Comparison of ENCODE assay signal across 15 cellular contexts in the genomic region with DNA sequence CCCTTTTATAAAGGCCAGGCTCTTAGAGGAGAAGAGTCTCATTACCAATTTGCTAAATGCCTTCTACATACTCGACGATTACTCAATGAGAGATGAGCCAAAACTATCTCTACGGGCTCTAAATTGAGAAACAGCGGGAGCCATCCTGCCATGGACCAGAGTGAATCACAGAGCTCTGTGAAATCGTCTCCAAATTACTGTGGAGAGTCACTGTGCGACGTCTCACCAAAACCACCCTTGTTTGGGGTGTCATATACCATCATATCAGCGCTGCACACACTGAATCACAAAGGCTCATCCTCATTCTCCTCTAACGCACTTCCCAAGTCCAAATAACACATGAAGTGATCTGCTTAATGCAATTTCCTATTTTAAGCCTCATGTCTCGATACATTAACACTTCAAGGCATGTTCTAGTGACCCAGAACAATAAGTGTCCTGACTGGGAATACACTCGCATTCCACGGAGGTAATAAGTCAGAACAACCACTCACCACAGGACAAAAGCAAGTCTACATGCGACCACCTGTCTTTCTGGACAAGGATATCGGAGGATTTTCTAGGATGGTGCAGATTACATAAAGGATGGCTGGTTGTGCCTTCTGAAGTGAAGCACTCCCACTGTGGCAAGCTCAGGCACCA. TPM values are rescaled to one million over a fixed set of nuclear protein-coding genes. Genes with fewer than 3 reads are reported as not detected.
DNase-seq lines count a peak whose midpoint lies in the region; ATAC-seq and TF ChIP-seq lines count a peak whose summit lies in the region.
"Had no signal": no experiment of that assay in that cellular context is flagged by ENCODE, and none has a peak within 500 bp of the region (broad histone marks: within the 10 kb centered on the region; RNA-seq: fewer than 3 reads in every experiment).

No MANE protein-coding gene starts in this region.

- H3K4me1 ChIP-seq in HUES64 (ENCODE audit: insufficient read depth, low read length) (no peaks in the 10 kb centered on the region; the same call in 1 of the 2 replicates), mesenchymal stem cell (ENCODE audit: control insufficient read depth, insufficient read depth, low read depth, low read length) (peaks cover 11% of the 10 kb centered on the region), suprapubic skin (peaks cover 32% of the 10 kb centered on the region)

- H3K79me1 ChIP-seq in mesenchymal stem cell (replicated peaks; ENCODE audit: low read length, poor library complexity, severe bottlenecking) = no peaks in the 10 kb centered on the region

- TF ChIP-seq EP300 in suprapubic skin (IDR thresholded peaks at IDR 0.05) = no peak

- no peak overlapping the region for H3K23ac ChIP-seq in mesenchymal stem cell (ENCODE audit: low read length in 2 of 2)

- H2BK5ac ChIP-seq in mesenchymal stem cell (ENCODE audit: low read depth, low read length, poor library complexity, severe bottlenecking) = no peak overlapping the region

- H3K9me3 Mint-ChIP-seq in activated CD8-positive, alpha-beta T cell treated with anti-CD3 and anti-CD28 coated beads for 36 hours = no peaks in the 10 kb centered on the region
- H3K9me3 Mint-ChIP-seq: CD8-positive, alpha-beta memory T cell; stimulated activated naive CD8-positive, alpha-beta T cell treated with anti-CD3 and anti-CD28 coated beads, Interleukin-15, Interleukin-2, amounts not matched to agents 100 ng/mL and 50 ng/mL, for 24 hours had no signal

- H3K4me3 Mint-ChIP-seq in activated CD8-positive, alpha-beta T cell treated with anti-CD3 and anti-CD28 coated beads for 36 hours = no peak overlapping the region
- H3K4me3 Mint-ChIP-seq: activated CD4-positive, alpha-beta T cell treated with anti-CD3 and anti-CD28 coated beads for 36 hours; CD8-positive, alpha-beta memory T cell; stimulated activated naive CD8-positive, alpha-beta T cell treated with anti-CD3 and anti-CD28 coated beads, Interleukin-15, Interleukin-2, amounts not matched to agents 100 ng/mL and 50 ng/mL, for 24 hours had no signal

- H3K27ac ChIP-seq in HUES64 (ENCODE audit: low read depth, low read length) = no peak overlapping the region
- H3K27ac ChIP-seq in mesenchymal stem cell (ENCODE audit: low read length, poor library complexity, severe bottlenecking) = no peak overlapping the region
- H3K27ac ChIP-seq in suprapubic skin = peak overlapping the region; percentile 85

- TF ChIP-seq CTCF in cardiac fibroblast (IDR thresholded peaks at IDR 0.05; ENCODE audit: low read depth, low read length) = no peak
- no peak for TF ChIP-seq CTCF in suprapubic skin (IDR thresholded peaks at IDR 0.05)
- no peak for TF ChIP-seq CTCF in activated CD8-positive, alpha-beta T cell treated with anti-CD3 and anti-CD28 coated beads for 36 hours (IDR thresholded peaks at IDR 0.05)

- no peak for ATAC-seq in activated CD8-positive, alpha-beta T cell treated with anti-CD3 and anti-CD28 coated beads for 36 hours
- ATAC-seq in GM18873 (IDR thresholded peaks at IDR 0.05; ENCODE audit: low FRiP score, unreplicated experiment) = no peak
- ATAC-seq: activated CD4-positive, alpha-beta T cell treated with anti-CD3 and anti-CD28 coated beads for 36 hours had no signal

- H3K14ac ChIP-seq in mesenchymal stem cell (ENCODE audit: low read length in 2 of 2) = no peak overlapping the region

- H3K4me1 Mint-ChIP-seq in activated CD8-positive, alpha-beta T cell treated with anti-CD3 and anti-CD28 coated beads for 36 hours (ENCODE audit: low read depth) = no peaks in the 10 kb centered on the region
- H3K4me1 Mint-ChIP-seq: activated CD4-positive, alpha-beta T cell treated with anti-CD3 and anti-CD28 coated beads for 36 hours; CD8-positive, alpha-beta memory T cell had no signal

- no peak overlapping the region for H2AFZ ChIP-seq in mesenchymal stem cell (ENCODE audit: low read depth, low read length)

- H2AK5ac ChIP-seq in mesenchymal stem cell (ENCODE audit: low read length, severe bottlenecking) = no peak overlapping the region

- H3K36me3 ChIP-seq in HUES64 (ENCODE audit: insufficient read depth, low read length) (peaks cover 11% of the 10 kb centered on the region; the same call in 1 of the 2 replicates), mesenchymal stem cell (ENCODE audit: control insufficient read depth in 1 of 2, insufficient read depth in 2 of 2, low read depth in 1 of 2, low read length in 2 of 2) (peaks cover 3 to 35% of the 10 kb centered on the region in 2 experiments), suprapubic skin (peaks cover 23% of the 10 kb centered on the region)

- intact Hi-C loops in activated CD8-positive, alpha-beta T cell treated with anti-CD3 and anti-CD28 coated beads for 36 hours (cut with micrococcal nuclease) = no loop called here

- no peaks in the 10 kb centered on the region for H3K36me3 Mint-ChIP-seq in activated CD8-positive, alpha-beta T cell treated with anti-CD3 and anti-CD28 coated beads for 36 hours (ENCODE audit: low read depth)

- no peak overlapping the region for H3K4ac ChIP-seq in mesenchymal stem cell (ENCODE audit: low read depth in 1 of 2, low read length in 2 of 2)

- H3K4me3 ChIP-seq in HUES64 (ENCODE audit: low read length) (no peak overlapping the region), cardiac fibroblast (replicated peaks in 1 of 2; ENCODE audit: low read depth in 2 of 2, low read length in 2 of 2) (no peak overlapping the region), mesenchymal stem cell (ENCODE audit: insufficient read depth in 1 of 2, low read depth in 1 of 2, low read length in 2 of 2) (peak overlapping the region in 1 of 2 experiments; percentile 4), suprapubic skin (no peak overlapping the region)

- DNase-seq in cardiac fibroblast (ENCODE audit: low read depth in 2 of 2) = peak; percentile 40 to 85
- no peak for DNase-seq in mesenchymal stem cell
- no peak for DNase-seq in suprapubic skin (ENCODE audit: low spot score in 2 of 2)
- DNase-seq in activated CD8-positive, alpha-beta T cell treated with anti-CD3 and anti-CD28 coated beads for 36 hours = no peak
- no peak for DNase-seq in stimulated activated CD4-positive, alpha-beta T cell treated with anti-CD3 and anti-CD28 coated beads, Interleukin-2, amount 100 ng/mL, for 24 hours
- DNase-seq: activated CD4-positive, alpha-beta T cell treated with anti-CD3 and anti-CD28 coated beads for 36 hours; CD8-positive, alpha-beta memory T cell; KBM-7; kidney; NCI-H2029; NK-92 treated with Interleukin-12 subunit alpha and Interleukin-12 subunit beta, amount 100 ng/mL, for 24 hours; stimulated activated CD4-positive, alpha-beta T cell treated with anti-CD3 and anti-CD28 coated beads, Interleukin-4, amount 100 ng/mL, for 4 hours had no signal

- no peak overlapping the region for H3K27ac Mint-ChIP-seq in activated CD8-positive, alpha-beta T cell treated with anti-CD3 and anti-CD28 coated beads for 36 hours
- H3K27ac Mint-ChIP-seq: activated CD4-positive, alpha-beta T cell treated with anti-CD3 and anti-CD28 coated beads for 36 hours; stimulated activated naive CD8-positive, alpha-beta T cell treated with anti-CD3 and anti-CD28 coated beads, Interleukin-15, Interleukin-2, amounts not matched to agents 100 ng/mL and 50 ng/mL, for 24 hours had no signal

- H3K9me3 ChIP-seq in HUES64 (ENCODE audit: insufficient read depth, low read depth, low read length) (no peaks in the 10 kb centered on the region), mesenchymal stem cell (ENCODE audit: control insufficient read depth, low read length) (no peaks in the 10 kb centered on the region), suprapubic skin (no peaks in the 10 kb centered on the region)

- H3K27me3 ChIP-seq in HUES64 (ENCODE audit: insufficient read depth, low read length) (no peaks in the 10 kb centered on the region), mesenchymal stem cell (ENCODE audit: control insufficient read depth in 1 of 2, insufficient read depth in 1 of 2, low read length in 2 of 2) (no peaks in the 10 kb centered on the region), suprapubic skin (no peaks in the 10 kb centered on the region)

- POLR2A ChIA-PET in activated CD8-positive, alpha-beta T cell treated with anti-CD3 and anti-CD28 coated beads for 36 hours (lab: Charles Lee) = interaction anchor here (0.9 kb wide), 1 partner anchor 9 kb away, joined by 3 read pairs; no protein-coding TSS in a partner anchor

- peak overlapping the region in 1 of 2 experiments; percentile 26 for H2BK12ac ChIP-seq in mesenchymal stem cell (ENCODE audit: low read length in 2 of 2)

- no peak overlapping the region for H2BK120ac ChIP-seq in mesenchymal stem cell (ENCODE audit: low read depth, low read length)

- H3K4me2 ChIP-seq in mesenchymal stem cell (ENCODE audit: low read length, poor library complexity, severe bottlenecking) = no peak overlapping the region

- no peak overlapping the region for H3K18ac ChIP-seq in mesenchymal stem cell (ENCODE audit: low read depth in 1 of 2, low read length in 2 of 2)

- H3K9ac ChIP-seq in HUES64 (ENCODE audit: low read depth, low read length) (0 out of 2 replicates have a peak overlapping the region, but pooled peaks have one; percentile 7), mesenchymal stem cell (ENCODE audit: low read length) (peak overlapping the region; percentile 69)

- no peaks in the 10 kb centered on the region for H3K27me3 Mint-ChIP-seq in activated CD8-positive, alpha-beta T cell treated with anti-CD3 and anti-CD28 coated beads for 36 hours
- H3K27me3 Mint-ChIP-seq: activated CD4-positive, alpha-beta T cell treated with anti-CD3 and anti-CD28 coated beads for 36 hours; stimulated activated naive CD8-positive, alpha-beta T cell treated with anti-CD3 and anti-CD28 coated beads, Interleukin-15, Interleukin-2, amounts not matched to agents 100 ng/mL and 50 ng/mL, for 24 hours had no signal

- H4K91ac ChIP-seq in mesenchymal stem cell (ENCODE audit: low read length) = no peak overlapping the region

- TF ChIP-seq POLR2A in suprapubic skin (IDR thresholded peaks at IDR 0.05) = no peak

- no peak overlapping the region for H4K8ac ChIP-seq in mesenchymal stem cell (ENCODE audit: low read length)

- WGBS in HUES64 = 94% methylated on average over 14 of the region's 14 CpGs
- WGBS in mesenchymal stem cell = 96% methylated on average over 14 of the region's 14 CpGs
- 80% methylated on average over 14 of the region's 14 CpGs for WGBS in suprapubic skin

- H2BK15ac ChIP-seq in mesenchymal stem cell (ENCODE audit: low read depth, poor library complexity, severe bottlenecking) = no peak overlapping the region

- CTCF ChIA-PET in activated CD8-positive, alpha-beta T cell treated with anti-CD3 and anti-CD28 coated beads for 36 hours (lab: Charles Lee) = interaction anchor here (1.5 kb wide), 1 partner anchor 48 kb away, joined by 3 read pairs; no protein-coding TSS in a partner anchor

RNA-seq across cellular contexts. Expression of a gene that starts 44.4 kb away (rescaled TPM):
- 13.3 TPM for polyA plus RNA-seq in HUES64 (2013, experiment 1 of 2)
- polyA plus RNA-seq in HUES64 (2013, experiment 2 of 2) = 18.6 TPM
- polyA plus RNA-seq in mesenchymal stem cell (2013, experiment 1 of 2) = 276 TPM
- polyA plus RNA-seq in mesenchymal stem cell (2013, experiment 2 of 2) = 262 TPM
- total RNA-seq in suprapubic skin = 10 to 100 TPM; 27.9 to 48.4 (median 32.3) TPM
- total RNA-seq in activated CD8-positive, alpha-beta T cell treated with anti-CD3 and anti-CD28 coated beads for 36 hours = under 1 TPM; 0.04 to 0.07 TPM
- polyA plus RNA-seq: CD8-positive, alpha-beta memory T cell had no signal

Comparison
In these comparisons a context has a peak if more than half of its experiments do, and no peak if none do; other contexts are left out.
1. DNase-seq: peak in cardiac fibroblast (2 of 2); none in mesenchymal stem cell (single experiment), suprapubic skin (0 of 2), activated CD8-positive, alpha-beta T cell treated with anti-CD3 and anti-CD28 coated beads for 36 hours (single experiment) and stimulated activated CD4-positive, alpha-beta T cell treated with anti-CD3 and anti-CD28 coated beads, Interleukin-2, amount 100 ng/mL, for 24 hours (0 of 2).
2. RNA of a gene that starts 44.4 kb away (total RNA-seq): 27.9 to 48.4 TPM in suprapubic skin; 0.04 to 0.07 TPM in activated CD8-positive, alpha-beta T cell treated with anti-CD3 and anti-CD28 coated beads for 36 hours; every median in the first group is over 10 times any median in the second.